24 cellular contexts compared by ENCODE assay signal in genomic region chr2:5330961-5331360, GRCh38.
"Had no signal": no experiment of that assay in that cellular context is flagged by ENCODE, and none has a peak within 500 bp of the region (broad histone marks: within the 10 kb centered on the region; RNA-seq: fewer than 3 reads in every experiment).

No MANE protein-coding gene starts in this region.

- H3K4me1 Mint-ChIP-seq: immature natural killer cell; mesothelial cell of epicardium; natural killer cell; neural crest cell; stimulated activated effector memory CD8-positive, alpha-beta T cell treated with anti-CD3 and anti-CD28 coated beads, Interleukin-12 subunit alpha, Interleukin-12 subunit beta, amount 100 ng/mL, for 72 hours had no signal

- ATAC-seq: left lobe of liver; natural killer cell; right cardiac atrium; stimulated activated effector memory CD8-positive, alpha-beta T cell treated with anti-CD3 and anti-CD28 coated beads, Interleukin-12 subunit alpha, Interleukin-12 subunit beta, amount 100 ng/mL, for 72 hours; stimulated activated naive CD8-positive, alpha-beta T cell treated with anti-CD3 and anti-CD28 coated beads, Interleukin-15, Interleukin-2, amounts not matched to agents 100 U/mL and 50 U/mL, for 24 hours had no signal

- H3K36me3 Mint-ChIP-seq: immature natural killer cell; mesothelial cell of epicardium; natural killer cell; stimulated activated effector memory CD8-positive, alpha-beta T cell treated with anti-CD3 and anti-CD28 coated beads, Interleukin-12 subunit alpha, Interleukin-12 subunit beta, amount 100 ng/mL, for 72 hours had no signal

- H3K27ac Mint-ChIP-seq: immature natural killer cell; mesothelial cell of epicardium; natural killer cell; stimulated activated effector memory CD8-positive, alpha-beta T cell treated with anti-CD3 and anti-CD28 coated beads, Interleukin-12 subunit alpha, Interleukin-12 subunit beta, amount 100 ng/mL, for 72 hours had no signal

- DNase-seq: cortex of kidney; dorsolateral prefrontal cortex; effector memory CD4-positive, alpha-beta T cell; esophagus squamous epithelium; foreskin fibroblast; immature natural killer cell; kidney; mammary epithelial cell; natural killer cell; nucleus accumbens; ovary; right cardiac atrium; small intestine; stimulated activated CD4-positive, alpha-beta T cell treated with anti-CD3 and anti-CD28 coated beads, Interleukin-2, amount 100 ng/mL, for 48 hours; stimulated activated CD8-positive, alpha-beta memory T cell treated with anti-CD3 and anti-CD28 coated beads, Interleukin-4, amount 100 ng/mL, for 48 hours; stimulated activated naive CD8-positive, alpha-beta T cell treated with anti-CD3 and anti-CD28 coated beads, Interleukin-15, Interleukin-2, amounts not matched to agents 100 U/mL and 50 U/mL, for 24 hours; tibial artery; upper lobe of left lung; uterus had no signal

- H3K4me3 Mint-ChIP-seq: immature natural killer cell; mesothelial cell of epicardium; natural killer cell; neural crest cell; stimulated activated effector memory CD8-positive, alpha-beta T cell treated with anti-CD3 and anti-CD28 coated beads, Interleukin-12 subunit alpha, Interleukin-12 subunit beta, amount 100 ng/mL, for 72 hours had no signal

- H3K9me3 Mint-ChIP-seq: mesothelial cell of epicardium, neural crest cell had no signal

- FAIRE-seq: endometrium, kidney, small intestine had no signal
